In the genomic region with DNA sequence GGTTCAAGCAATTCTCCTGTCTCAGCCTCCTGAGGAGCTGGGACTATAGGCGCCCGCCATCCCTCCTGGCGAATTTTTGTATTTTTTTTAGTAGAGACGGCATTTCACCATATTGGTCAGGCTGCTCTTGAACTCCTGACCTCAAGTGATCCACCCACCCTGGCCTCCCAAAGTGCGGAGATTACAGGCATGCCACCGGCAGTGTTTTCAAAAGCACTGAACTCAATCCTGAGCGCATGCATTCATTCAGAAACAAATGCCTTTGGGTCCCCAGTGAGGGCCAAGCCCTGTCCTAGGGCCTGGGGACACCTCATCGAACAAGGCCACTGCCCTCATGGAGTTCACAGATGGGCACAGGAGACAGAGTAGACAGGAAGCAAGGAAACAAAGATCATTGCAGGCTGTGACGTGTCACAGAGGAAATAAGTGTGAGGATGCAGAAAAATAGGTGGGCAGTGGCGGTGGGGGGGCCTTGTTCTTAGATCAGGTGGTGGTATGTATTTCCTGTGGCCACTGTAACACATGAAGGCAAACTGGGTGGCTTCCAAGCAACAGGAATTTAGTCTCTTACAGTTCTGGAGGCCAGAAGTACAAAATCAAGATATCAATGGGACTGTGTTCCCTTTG, we compare ENCODE assay signal across 1 cellular context.
TF ChIP-seq lines count a peak whose summit lies in the region.

No MANE protein-coding gene starts in this region.

TF ChIP-seq in HepG2, 621 proteins besides CTCF, POLR2A, EP300 and RAD21 (continued from another document):
- no peak for TF ChIP-seq RFXAP (CRISPR knock-in tag; IDR thresholded peaks at IDR 0.05; ENCODE audit: borderline replicate concordance)
- no peak for TF ChIP-seq ZBTB42 (CRISPR knock-in tag; IDR thresholded peaks at IDR 0.05)
- no peak for TF ChIP-seq ZNF557 (CRISPR knock-in tag; IDR thresholded peaks at IDR 0.05)
- TF ChIP-seq, protein P1, sequence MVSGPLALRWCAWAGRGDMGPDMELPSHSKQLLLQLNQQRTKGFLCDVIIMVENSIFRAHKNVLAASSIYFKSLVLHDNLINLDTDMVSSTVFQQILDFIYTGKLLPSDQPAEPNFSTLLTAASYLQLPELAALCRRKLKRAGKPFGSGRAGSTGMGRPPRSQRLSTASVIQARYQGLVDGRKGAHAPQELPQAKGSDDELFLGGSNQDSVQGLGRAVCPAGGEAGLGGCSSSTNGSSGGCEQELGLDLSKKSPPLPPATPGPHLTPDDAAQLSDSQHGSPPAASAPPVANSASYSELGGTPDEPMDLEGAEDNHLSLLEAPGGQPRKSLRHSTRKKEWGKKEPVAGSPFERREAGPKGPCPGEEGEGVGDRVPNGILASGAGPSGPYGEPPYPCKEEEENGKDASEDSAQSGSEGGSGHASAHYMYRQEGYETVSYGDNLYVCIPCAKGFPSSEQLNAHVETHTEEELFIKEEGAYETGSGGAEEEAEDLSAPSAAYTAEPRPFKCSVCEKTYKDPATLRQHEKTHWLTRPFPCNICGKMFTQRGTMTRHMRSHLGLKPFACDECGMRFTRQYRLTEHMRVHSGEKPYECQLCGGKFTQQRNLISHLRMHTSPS (CRISPR knock-in tag; IDR thresholded peaks at IDR 0.05; ENCODE audit: low read depth): no peak
- TF ChIP-seq NR2F2 (IDR thresholded peaks at IDR 0.05; ENCODE audit: borderline replicate concordance, low read depth): no peak
- TF ChIP-seq GATAD2A (CRISPR knock-in tag; IDR thresholded peaks at IDR 0.05): no peak
- no peak for TF ChIP-seq GABPA (IDR thresholded peaks at IDR 0.05; ENCODE audit: low read depth, low read length)
- TF ChIP-seq GABPA (CRISPR knock-in tag; IDR thresholded peaks at IDR 0.05; ENCODE audit: low read depth): no peak; the same call in 1 of the 2 replicates
- TF ChIP-seq ZNF207 (IDR thresholded peaks at IDR 0.05; ENCODE audit: borderline replicate concordance): no peak
- TF ChIP-seq, protein P2, sequence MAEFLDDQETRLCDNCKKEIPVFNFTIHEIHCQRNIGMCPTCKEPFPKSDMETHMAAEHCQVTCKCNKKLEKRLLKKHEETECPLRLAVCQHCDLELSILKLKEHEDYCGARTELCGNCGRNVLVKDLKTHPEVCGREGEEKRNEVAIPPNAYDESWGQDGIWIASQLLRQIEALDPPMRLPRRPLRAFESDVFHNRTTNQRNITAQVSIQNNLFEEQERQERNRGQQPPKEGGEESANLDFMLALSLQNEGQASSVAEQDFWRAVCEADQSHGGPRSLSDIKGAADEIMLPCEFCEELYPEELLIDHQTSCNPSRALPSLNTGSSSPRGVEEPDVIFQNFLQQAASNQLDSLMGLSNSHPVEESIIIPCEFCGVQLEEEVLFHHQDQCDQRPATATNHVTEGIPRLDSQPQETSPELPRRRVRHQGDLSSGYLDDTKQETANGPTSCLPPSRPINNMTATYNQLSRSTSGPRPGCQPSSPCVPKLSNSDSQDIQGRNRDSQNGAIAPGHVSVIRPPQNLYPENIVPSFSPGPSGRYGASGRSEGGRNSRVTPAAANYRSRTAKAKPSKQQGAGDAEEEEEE (CRISPR knock-in tag; IDR thresholded peaks at IDR 0.05; ENCODE audit: borderline replicate concordance): no peak
- no peak for TF ChIP-seq HNRNPUL1 (IDR thresholded peaks at IDR 0.05; ENCODE audit: low read depth, low read length)
- no peak for TF ChIP-seq TAF1 (CRISPR knock-in tag; IDR thresholded peaks at IDR 0.05)
- TF ChIP-seq KDM5A (IDR thresholded peaks at IDR 0.05; ENCODE audit: borderline replicate concordance, low read length): no peak
- TF ChIP-seq ZNF577 (CRISPR knock-in tag; IDR thresholded peaks at IDR 0.05; ENCODE audit: borderline replicate concordance, low read depth): no peak
- TF ChIP-seq, protein P3, sequence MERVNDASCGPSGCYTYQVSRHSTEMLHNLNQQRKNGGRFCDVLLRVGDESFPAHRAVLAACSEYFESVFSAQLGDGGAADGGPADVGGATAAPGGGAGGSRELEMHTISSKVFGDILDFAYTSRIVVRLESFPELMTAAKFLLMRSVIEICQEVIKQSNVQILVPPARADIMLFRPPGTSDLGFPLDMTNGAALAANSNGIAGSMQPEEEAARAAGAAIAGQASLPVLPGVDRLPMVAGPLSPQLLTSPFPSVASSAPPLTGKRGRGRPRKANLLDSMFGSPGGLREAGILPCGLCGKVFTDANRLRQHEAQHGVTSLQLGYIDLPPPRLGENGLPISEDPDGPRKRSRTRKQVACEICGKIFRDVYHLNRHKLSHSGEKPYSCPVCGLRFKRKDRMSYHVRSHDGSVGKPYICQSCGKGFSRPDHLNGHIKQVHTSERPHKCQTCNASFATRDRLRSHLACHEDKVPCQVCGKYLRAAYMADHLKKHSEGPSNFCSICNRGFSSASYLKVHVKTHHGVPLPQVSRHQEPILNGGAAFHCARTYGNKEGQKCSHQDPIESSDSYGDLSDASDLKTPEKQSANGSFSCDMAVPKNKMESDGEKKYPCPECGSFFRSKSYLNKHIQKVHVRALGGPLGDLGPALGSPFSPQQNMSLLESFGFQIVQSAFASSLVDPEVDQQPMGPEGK (CRISPR knock-in tag; IDR thresholded peaks at IDR 0.05): no peak
- no peak for TF ChIP-seq MIER2 (CRISPR knock-in tag; IDR thresholded peaks at IDR 0.05)
- no peak for TF ChIP-seq MED13 (CRISPR knock-in tag; IDR thresholded peaks at IDR 0.05)
- TF ChIP-seq NKX3-1 (CRISPR knock-in tag; IDR thresholded peaks at IDR 0.05): no peak
- TF ChIP-seq RFX5 (IDR thresholded peaks at IDR 0.05; ENCODE audit: low read depth, low read length): no peak
- TF ChIP-seq U2AF1 (optimal IDR thresholded peaks at IDR 0.05; ENCODE audit: low read depth, low read length): no peak
- TF ChIP-seq ZNF343 (CRISPR knock-in tag; IDR thresholded peaks at IDR 0.05): no peak
- TF ChIP-seq MEIS2 (CRISPR knock-in tag; IDR thresholded peaks at IDR 0.05): no peak
- TF ChIP-seq ZNF660 (CRISPR knock-in tag; IDR thresholded peaks at IDR 0.05; ENCODE audit: borderline replicate concordance, low read depth): no peak
- TF ChIP-seq CREM (IDR thresholded peaks at IDR 0.05): no peak
- TF ChIP-seq CREM (CRISPR knock-in tag; IDR thresholded peaks at IDR 0.05): no peak
- TF ChIP-seq, protein P4, sequence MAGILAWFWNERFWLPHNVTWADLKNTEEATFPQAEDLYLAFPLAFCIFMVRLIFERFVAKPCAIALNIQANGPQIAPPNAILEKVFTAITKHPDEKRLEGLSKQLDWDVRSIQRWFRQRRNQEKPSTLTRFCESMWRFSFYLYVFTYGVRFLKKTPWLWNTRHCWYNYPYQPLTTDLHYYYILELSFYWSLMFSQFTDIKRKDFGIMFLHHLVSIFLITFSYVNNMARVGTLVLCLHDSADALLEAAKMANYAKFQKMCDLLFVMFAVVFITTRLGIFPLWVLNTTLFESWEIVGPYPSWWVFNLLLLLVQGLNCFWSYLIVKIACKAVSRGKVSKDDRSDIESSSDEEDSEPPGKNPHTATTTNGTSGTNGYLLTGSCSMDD (CRISPR knock-in tag; IDR thresholded peaks at IDR 0.05): no peak
- TF ChIP-seq KDM5B (CRISPR knock-in tag; IDR thresholded peaks at IDR 0.05; ENCODE audit: borderline replicate concordance): no peak
- TF ChIP-seq, protein P5, sequence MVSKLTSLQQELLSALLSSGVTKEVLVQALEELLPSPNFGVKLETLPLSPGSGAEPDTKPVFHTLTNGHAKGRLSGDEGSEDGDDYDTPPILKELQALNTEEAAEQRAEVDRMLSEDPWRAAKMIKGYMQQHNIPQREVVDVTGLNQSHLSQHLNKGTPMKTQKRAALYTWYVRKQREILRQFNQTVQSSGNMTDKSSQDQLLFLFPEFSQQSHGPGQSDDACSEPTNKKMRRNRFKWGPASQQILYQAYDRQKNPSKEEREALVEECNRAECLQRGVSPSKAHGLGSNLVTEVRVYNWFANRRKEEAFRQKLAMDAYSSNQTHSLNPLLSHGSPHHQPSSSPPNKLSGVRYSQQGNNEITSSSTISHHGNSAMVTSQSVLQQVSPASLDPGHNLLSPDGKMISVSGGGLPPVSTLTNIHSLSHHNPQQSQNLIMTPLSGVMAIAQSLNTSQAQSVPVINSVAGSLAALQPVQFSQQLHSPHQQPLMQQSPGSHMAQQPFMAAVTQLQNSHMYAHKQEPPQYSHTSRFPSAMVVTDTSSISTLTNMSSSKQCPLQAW (CRISPR knock-in tag; IDR thresholded peaks at IDR 0.05): no peak
- TF ChIP-seq, protein P6, sequence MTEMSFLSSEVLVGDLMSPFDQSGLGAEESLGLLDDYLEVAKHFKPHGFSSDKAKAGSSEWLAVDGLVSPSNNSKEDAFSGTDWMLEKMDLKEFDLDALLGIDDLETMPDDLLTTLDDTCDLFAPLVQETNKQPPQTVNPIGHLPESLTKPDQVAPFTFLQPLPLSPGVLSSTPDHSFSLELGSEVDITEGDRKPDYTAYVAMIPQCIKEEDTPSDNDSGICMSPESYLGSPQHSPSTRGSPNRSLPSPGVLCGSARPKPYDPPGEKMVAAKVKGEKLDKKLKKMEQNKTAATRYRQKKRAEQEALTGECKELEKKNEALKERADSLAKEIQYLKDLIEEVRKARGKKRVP (CRISPR knock-in tag; IDR thresholded peaks at IDR 0.05): no peak
- no peak for TF ChIP-seq GTF3A (CRISPR knock-in tag; conservative IDR thresholded peaks at IDR 0.05)
- TF ChIP-seq BHLHE40 (IDR thresholded peaks at IDR 0.05; ENCODE audit: low read length): no peak
- TF ChIP-seq DNMT1 (CRISPR knock-in tag; IDR thresholded peaks at IDR 0.05): no peak
- TF ChIP-seq ZNF552 (CRISPR knock-in tag; IDR thresholded peaks at IDR 0.05; ENCODE audit: borderline replicate concordance): no peak
- no peak for TF ChIP-seq ZNF256 (CRISPR knock-in tag; conservative IDR thresholded peaks at IDR 0.05)
- TF ChIP-seq, protein P7, sequence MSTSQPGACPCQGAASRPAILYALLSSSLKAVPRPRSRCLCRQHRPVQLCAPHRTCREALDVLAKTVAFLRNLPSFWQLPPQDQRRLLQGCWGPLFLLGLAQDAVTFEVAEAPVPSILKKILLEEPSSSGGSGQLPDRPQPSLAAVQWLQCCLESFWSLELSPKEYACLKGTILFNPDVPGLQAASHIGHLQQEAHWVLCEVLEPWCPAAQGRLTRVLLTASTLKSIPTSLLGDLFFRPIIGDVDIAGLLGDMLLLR (CRISPR knock-in tag; IDR thresholded peaks at IDR 0.05): no peak
- TF ChIP-seq, protein P8, sequence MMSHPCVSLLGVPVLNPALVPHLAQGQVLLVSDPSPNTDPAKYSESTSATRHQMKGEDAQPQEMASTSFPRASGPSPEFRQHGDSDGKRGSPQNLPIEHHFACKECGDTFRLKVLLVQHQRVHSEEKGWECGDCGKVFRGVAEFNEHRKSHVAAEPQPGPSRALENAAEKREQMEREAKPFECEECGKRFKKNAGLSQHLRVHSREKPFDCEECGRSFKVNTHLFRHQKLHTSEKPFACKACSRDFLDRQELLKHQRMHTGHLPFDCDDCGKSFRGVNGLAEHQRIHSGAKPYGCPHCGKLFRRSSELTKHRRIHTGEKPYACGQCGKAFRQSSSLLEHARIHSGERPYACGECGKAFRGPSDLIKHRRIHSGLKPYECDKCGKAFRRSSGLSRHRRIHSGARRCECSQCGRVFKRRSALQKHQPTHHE (CRISPR knock-in tag; IDR thresholded peaks at IDR 0.05; ENCODE audit: borderline replicate concordance): no peak
- no peak for TF ChIP-seq FOXA1 (IDR thresholded peaks at IDR 0.05)
- no peak for TF ChIP-seq FOXA1 (CRISPR knock-in tag; IDR thresholded peaks at IDR 0.05)
